ENCODE assay signal across 27 cellular contexts in genomic region chr3:106161236-106161635, GRCh38.
DNase-seq lines count a peak whose midpoint lies in the region; ATAC-seq lines count a peak whose summit lies in the region.
"Had no signal": no experiment of that assay in that cellular context is flagged by ENCODE, and none has a peak within 500 bp of the region (broad histone marks: within the 10 kb centered on the region; RNA-seq: fewer than 3 reads in every experiment).

No MANE protein-coding gene starts in this region.

- H2BK15ac ChIP-seq in mesendoderm (replicated peaks; ENCODE audit: low read depth) = no peak overlapping the region

- no peaks in the 10 kb centered on the region for H3K27me3 ChIP-seq in mesendoderm (ENCODE audit: insufficient read depth, low read length, poor library complexity)
- H3K27me3 ChIP-seq: body of pancreas, esophagus muscularis mucosa, heart left ventricle, right atrium auricular region had no signal

- no peak overlapping the region for H4K5ac ChIP-seq in mesendoderm (ENCODE audit: low read length)

- WGBS in mesendoderm (ENCODE audit: extremely low coverage, insufficient coverage, low lambda C conversion rate) = no CpG with 5 or more reads among the region's 4 CpGs

- H4K8ac ChIP-seq in mesendoderm (ENCODE audit: low read depth, low read length) = no peak overlapping the region

- H3K27ac ChIP-seq in mesendoderm (ENCODE audit: low read depth, low read length) = no peak overlapping the region
- H3K27ac ChIP-seq: body of pancreas, dorsolateral prefrontal cortex, esophagus muscularis mucosa, heart left ventricle, right atrium auricular region had no signal

- no peak overlapping the region for H2BK5ac ChIP-seq in mesendoderm (ENCODE audit: low read length)

- H3K27me3 Mint-ChIP-seq in activated CD8-positive, alpha-beta T cell treated with anti-CD3 and anti-CD28 coated beads, Interleukin-2, amount 10 ng/mL, durations not matched to agents 7 days and 5 days (ENCODE audit: low read depth) = no peaks in the 10 kb centered on the region
- H3K27me3 Mint-ChIP-seq: activated CD4-positive, alpha-beta memory T cell treated with anti-CD3 and anti-CD28 coated beads for 36 hours; type B pancreatic cell had no signal

- H3K4me1 ChIP-seq in mesendoderm (ENCODE audit: control insufficient read depth, low read depth, low read length) = no peaks in the 10 kb centered on the region
- H3K4me1 ChIP-seq: body of pancreas, esophagus muscularis mucosa, heart left ventricle, right atrium auricular region had no signal

- H3K18ac ChIP-seq in mesendoderm (ENCODE audit: low read length) = no peak overlapping the region

- H3K79me2 ChIP-seq in mesendoderm (ENCODE audit: control insufficient read depth, insufficient read depth, low read length) = no peaks in the 10 kb centered on the region

- H3K9ac ChIP-seq in mesendoderm (ENCODE audit: low read length) = no peak overlapping the region

- no peaks in the 10 kb centered on the region for H3K79me1 ChIP-seq in mesendoderm (ENCODE audit: low read length)

- no peak overlapping the region for H3K27ac Mint-ChIP-seq in activated CD8-positive, alpha-beta T cell treated with anti-CD3 and anti-CD28 coated beads, Interleukin-2, amount 10 ng/mL, durations not matched to agents 7 days and 5 days
- H3K27ac Mint-ChIP-seq: activated CD4-positive, alpha-beta memory T cell treated with anti-CD3 and anti-CD28 coated beads for 36 hours; activated naive CD4-positive, alpha-beta T cell treated with anti-CD3 and anti-CD28 coated beads for 36 hours; type B pancreatic cell had no signal

- H3K36me3 ChIP-seq in mesendoderm (ENCODE audit: control insufficient read depth, insufficient read depth, low read length) = no peaks in the 10 kb centered on the region
- H3K36me3 ChIP-seq: esophagus muscularis mucosa, heart left ventricle, right atrium auricular region had no signal

- H3K56ac ChIP-seq in mesendoderm (ENCODE audit: low read length) = no peak overlapping the region

- H2BK120ac ChIP-seq in mesendoderm (ENCODE audit: low read depth, low read length) = no peak overlapping the region

- peaks cover 28% of the 10 kb centered on the region for H3K36me3 Mint-ChIP-seq in activated CD8-positive, alpha-beta T cell treated with anti-CD3 and anti-CD28 coated beads, Interleukin-2, amount 10 ng/mL, durations not matched to agents 7 days and 5 days (ENCODE audit: low read depth)
- H3K36me3 Mint-ChIP-seq: type B pancreatic cell had no signal

- H3K4me2 ChIP-seq in mesendoderm (ENCODE audit: low read length) = no peak overlapping the region

- CTCF ChIA-PET in activated CD8-positive, alpha-beta T cell treated with anti-CD3 and anti-CD28 coated beads, Interleukin-2, amount 10 ng/mL, durations not matched to agents 7 days and 5 days (lab: Charles Lee) = no interaction called here

- H3K4ac ChIP-seq in mesendoderm (ENCODE audit: low read depth, low read length) = no peak overlapping the region

- peaks cover 20% of the 10 kb centered on the region for H3K9me3 Mint-ChIP-seq in activated CD8-positive, alpha-beta T cell treated with anti-CD3 and anti-CD28 coated beads, Interleukin-2, amount 10 ng/mL, durations not matched to agents 7 days and 5 days (ENCODE audit: insufficient read depth)

- H3K4me3 Mint-ChIP-seq in activated CD8-positive, alpha-beta T cell treated with anti-CD3 and anti-CD28 coated beads, Interleukin-2, amount 10 ng/mL, durations not matched to agents 7 days and 5 days = no peak overlapping the region
- H3K4me3 Mint-ChIP-seq: activated CD4-positive, alpha-beta memory T cell treated with anti-CD3 and anti-CD28 coated beads for 36 hours; activated naive CD4-positive, alpha-beta T cell treated with anti-CD3 and anti-CD28 coated beads for 36 hours; neural crest cell; type B pancreatic cell had no signal

- H2AK5ac ChIP-seq in mesendoderm (ENCODE audit: low read length) = no peak overlapping the region

- no peaks in the 10 kb centered on the region for H3K4me1 Mint-ChIP-seq in activated CD8-positive, alpha-beta T cell treated with anti-CD3 and anti-CD28 coated beads, Interleukin-2, amount 10 ng/mL, durations not matched to agents 7 days and 5 days (ENCODE audit: low read depth)
- H3K4me1 Mint-ChIP-seq: neural crest cell had no signal

- H3K23ac ChIP-seq in mesendoderm (ENCODE audit: low read length) = no peak overlapping the region

- no peak for ATAC-seq in HG02852 (IDR thresholded peaks at IDR 0.05; ENCODE audit: unreplicated experiment)
- no peak for ATAC-seq in activated CD8-positive, alpha-beta T cell treated with anti-CD3 and anti-CD28 coated beads, Interleukin-2, amount 10 ng/mL, durations not matched to agents 7 days and 5 days
- ATAC-seq: body of pancreas, heart left ventricle had no signal

- H3K4me3 ChIP-seq in mesendoderm (ENCODE audit: low read length) = no peak overlapping the region
- H3K4me3 ChIP-seq: body of pancreas, esophagus muscularis mucosa, heart left ventricle, right atrium auricular region had no signal

- POLR2A ChIA-PET in activated CD8-positive, alpha-beta T cell treated with anti-CD3 and anti-CD28 coated beads, Interleukin-2, amount 10 ng/mL, durations not matched to agents 7 days and 5 days (lab: Charles Lee) = no interaction called here

- DNase-seq in EH (ENCODE audit: low read depth) (peak; percentile 9), NCI-H1092 (lab: John Stamatoyannopoulos, UW) (peak; percentile 17), NCI-H69 (lab: John Stamatoyannopoulos, UW) (peak; percentile 53), mesendoderm (peak; percentile 33), NCI-H146 (lab: John Stamatoyannopoulos, UW) (no peak)
- DNase-seq in activated CD8-positive, alpha-beta T cell treated with anti-CD3 and anti-CD28 coated beads, Interleukin-2, amount 10 ng/mL, durations not matched to agents 7 days and 5 days = no peak
- DNase-seq: activated CD4-positive, alpha-beta memory T cell treated with anti-CD3 and anti-CD28 coated beads for 36 hours; activated CD4-positive, CD25-positive, alpha-beta regulatory T cell treated with anti-CD3 and anti-CD28 coated beads, Interleukin-2, amount 50 U/mL, for 72 hours; activated CD8-positive, alpha-beta memory T cell treated with anti-CD3 and anti-CD28 coated beads, Interleukin-2, amount 50 U/mL, for 48 hours; activated naive CD4-positive, alpha-beta T cell treated with anti-CD3 and anti-CD28 coated beads for 36 hours; body of pancreas; C1 segment of cervical spinal cord; COR-L47; DMS79 treated with DMSO at 0.1 percent for 48 hours; dorsolateral prefrontal cortex; foreskin fibroblast; heart left ventricle; NCI-H187; NCI-H446 treated with DMSO at 0.1 percent for 48 hours; NK-92 treated with Interleukin-12 subunit alpha and Interleukin-12 subunit beta, amount 100 ng/mL, for 24 hours; small intestine; stimulated activated naive CD4-positive, alpha-beta T cell had no signal

Comparison
In these comparisons a context has a peak if more than half of its experiments do, and no peak if none do; other contexts are left out.
1. DNase-seq: peak in EH (single experiment), NCI-H1092 (single experiment), NCI-H69 (single experiment) and mesendoderm (single experiment); none in activated CD8-positive, alpha-beta T cell treated with anti-CD3 and anti-CD28 coated beads, Interleukin-2, amount 10 ng/mL, durations not matched to agents 7 days and 5 days (single experiment) and NCI-H146 (single experiment).